28 cellular contexts compared by ENCODE assay signal in genomic region chr10:7231420-7232414, GRCh38.
DNase-seq lines count a peak whose midpoint lies in the region; ATAC-seq and TF ChIP-seq lines count a peak whose summit lies in the region.
"Had no signal": no experiment of that assay in that cellular context is flagged by ENCODE, and none has a peak within 500 bp of the region (broad histone marks: within the 10 kb centered on the region; RNA-seq: fewer than 3 reads in every experiment).

No MANE protein-coding gene starts in this region.

- ATAC-seq in T-helper 17 cell (no peak), HG03354 (IDR thresholded peaks at IDR 0.05; ENCODE audit: poor library complexity, severe bottlenecking, unreplicated experiment) (no peak)
- ATAC-seq: GM23338; naive thymus-derived CD8-positive, alpha-beta T cell had no signal

- H3K4me1 Mint-ChIP-seq in T-helper 17 cell: peaks cover 17% of the 10 kb centered on the region
- H3K4me1 Mint-ChIP-seq in CD8-positive, alpha-beta memory T cell: peaks cover 17 to 21% (median 19%) of the 10 kb centered on the region in 3 donors

- no peaks in the 10 kb centered on the region for H3K27me3 Mint-ChIP-seq in T-helper 17 cell
- H3K27me3 Mint-ChIP-seq in CD8-positive, alpha-beta memory T cell: no peaks in the 10 kb centered on the region
- H3K27me3 Mint-ChIP-seq: CD4-positive, alpha-beta T cell; naive thymus-derived CD8-positive, alpha-beta T cell had no signal

- no peaks in the 10 kb centered on the region for H3K27me3 ChIP-seq in CD8-positive, alpha-beta memory T cell (ENCODE audit: insufficient read depth, low read length, poor library complexity, severe bottlenecking)
- no peaks in the 10 kb centered on the region for H3K27me3 ChIP-seq in BE2C
- H3K27me3 ChIP-seq: upper lobe of left lung had no signal

- H3K4me1 ChIP-seq in CD8-positive, alpha-beta memory T cell (ENCODE audit: insufficient read depth, low read length): no peaks in the 10 kb centered on the region
- no peaks in the 10 kb centered on the region; the same call in 1 of the 2 replicates for H3K4me1 ChIP-seq in BE2C

- DNase-seq in LNCaP clone FGC (ENCODE audit: low read depth): peak; percentile 25
- DNase-seq in T-helper 17 cell: no peak
- DNase-seq in left kidney (ENCODE audit: low read depth, low spot score): peak; percentile 71
- peak; percentile 17 for DNase-seq in renal cortical epithelial cell (ENCODE audit: low read depth)
- no peak for DNase-seq in CD8-positive, alpha-beta memory T cell
- no peak for DNase-seq in stimulated activated CD4-positive, alpha-beta T cell treated with anti-CD3 and anti-CD28 coated beads, Interleukin-2, amount 100 ng/mL, for 24 hours
- no peak for DNase-seq in BE2C
- DNase-seq: activated CD4-positive, alpha-beta T cell treated with anti-CD3 and anti-CD28 coated beads for 4 hours; activated CD8-positive, alpha-beta memory T cell treated with anti-CD3 and anti-CD28 coated beads for 24 hours; activated naive CD4-positive, alpha-beta T cell treated with Interleukin-2 at 50 U/mL for 16 hours; activated T-cell treated with anti-CD3 and anti-CD28 coated beads, Interleukin-2, amount 50 U/mL, for 1 hour; CD4-positive, alpha-beta T cell; central memory CD4-positive, alpha-beta T cell; dermis blood vessel endothelial cell; glutamatergic neuron; Kasumi-1; naive thymus-derived CD8-positive, alpha-beta T cell; NCI-H1092; NCI-H1930; NCI-H2227 treated with DMSO at 0.1 percent for 48 hours; NCI-H774; posterior cingulate gyrus; stimulated activated CD4-positive, alpha-beta T cell treated with anti-CD3 and anti-CD28 coated beads, Interleukin-1b, Interleukin-23, amount 100 ng/mL, for 48 hours; T-helper 2 cell; upper lobe of left lung had no signal

- H3K36me3 ChIP-seq in CD8-positive, alpha-beta memory T cell (ENCODE audit: insufficient read depth, low read length): peaks cover 18% of the 10 kb centered on the region
- H3K36me3 ChIP-seq in BE2C: peaks cover 8% of the 10 kb centered on the region; the same call in 1 of the 2 replicates

- CTCF ChIA-PET in CD8-positive, alpha-beta memory T cell (lab: Charles Lee): interaction anchor here (1.2 kb wide), 1 partner anchor 313 kb away, joined by 3 read pairs; no protein-coding TSS in a partner anchor

- H3K27ac ChIP-seq in CD8-positive, alpha-beta memory T cell (ENCODE audit: low read depth, low read length): no peak overlapping the region
- H3K27ac ChIP-seq: SK-N-MC, upper lobe of left lung had no signal

- H3K36me3 Mint-ChIP-seq in T-helper 17 cell (ENCODE audit: low read depth): peaks cover 11% of the 10 kb centered on the region
- peaks cover 23 to 70% (median 36%) of the 10 kb centered on the region in 3 donors for H3K36me3 Mint-ChIP-seq in CD8-positive, alpha-beta memory T cell

- H3K4me3 Mint-ChIP-seq in T-helper 17 cell: no peak overlapping the region
- no peak overlapping the region for H3K4me3 Mint-ChIP-seq in CD8-positive, alpha-beta memory T cell
- H3K4me3 Mint-ChIP-seq: CD4-positive, alpha-beta T cell; GM23338; naive thymus-derived CD8-positive, alpha-beta T cell had no signal

- POLR2A ChIA-PET in CD8-positive, alpha-beta memory T cell (lab: Charles Lee): no interaction called here

- H3K9me3 Mint-ChIP-seq in CD8-positive, alpha-beta memory T cell: peaks cover 0 to 3% (median 0%) of the 10 kb centered on the region in 5 donors
- H3K9me3 Mint-ChIP-seq: GM23338 had no signal

- H3K4me3 ChIP-seq in LNCaP clone FGC (ENCODE audit: low read depth, low read length) (peak overlapping the region; percentile 10; the same call in 1 of the 2 replicates), BE2C (ENCODE audit: low read depth, low read length) (no peak overlapping the region)
- H3K4me3 ChIP-seq in CD8-positive, alpha-beta memory T cell (ENCODE audit: low read length): no peak overlapping the region
- H3K4me3 ChIP-seq: GM23338, SK-N-MC, upper lobe of left lung had no signal

- H3K9me3 ChIP-seq in T-helper 17 cell (ENCODE audit: control insufficient read depth, low read length, poor library complexity, severe bottlenecking): no peaks in the 10 kb centered on the region
- H3K9me3 ChIP-seq in CD8-positive, alpha-beta memory T cell (ENCODE audit: low read length): no peaks in the 10 kb centered on the region
- H3K9me3 ChIP-seq in BE2C: no peaks in the 10 kb centered on the region
- H3K9me3 ChIP-seq: upper lobe of left lung had no signal

- peak overlapping the region; percentile 32 for H3K27ac Mint-ChIP-seq in T-helper 17 cell
- H3K27ac Mint-ChIP-seq in CD8-positive, alpha-beta memory T cell: peak overlapping the region in 1 of 8 donors; percentile 21
- H3K27ac Mint-ChIP-seq: CD4-positive, alpha-beta T cell; GM23338 had no signal

- TF ChIP-seq CTCF in LNCaP clone FGC (IDR thresholded peaks at IDR 0.05; ENCODE audit: control insufficient read depth, extremely low read depth, insufficient read depth): no peak
- TF ChIP-seq CTCF in BE2C (IDR thresholded peaks at IDR 0.05; ENCODE audit: low read depth, low read length): no peak

Comparison
In these comparisons a context has a peak if more than half of its experiments do, and no peak if none do; other contexts are left out.
1. DNase-seq: peak in LNCaP clone FGC (single experiment), left kidney (single experiment) and renal cortical epithelial cell (single experiment); none in T-helper 17 cell (0 of 3), CD8-positive, alpha-beta memory T cell (0 of 5), stimulated activated CD4-positive, alpha-beta T cell treated with anti-CD3 and anti-CD28 coated beads, Interleukin-2, amount 100 ng/mL, for 24 hours (0 of 2) and BE2C (single experiment).